Comparison of ENCODE assay signal across 27 cellular contexts in genomic region chr1:240722788-240723187, GRCh38.
"Had no signal": no experiment of that assay in that cellular context is flagged by ENCODE, and none has a peak within 500 bp of the region (broad histone marks: within the 10 kb centered on the region; RNA-seq: fewer than 3 reads in every experiment).

No MANE protein-coding gene starts in this region.

- H3K9me3 ChIP-seq: psoas muscle, suprapubic skin, testis, tibial artery, transverse colon, upper lobe of right lung, uterus had no signal

- H3K4me3 ChIP-seq: neural progenitor cell, ovary, psoas muscle, skin epidermis, smooth muscle cell, spleen, suprapubic skin, testis, tibial artery, transverse colon, upper lobe of right lung, uterus had no signal

- H3K9ac ChIP-seq: neural progenitor cell, parathyroid adenoma had no signal

- H3K27ac ChIP-seq: neural progenitor cell, ovary, parathyroid adenoma, psoas muscle, skin epidermis, spleen, suprapubic skin, testis, tibial artery, transverse colon, upper lobe of right lung, uterus had no signal

- DNase-seq: natural killer cell; occipital lobe; ovary; psoas muscle; right cardiac atrium; stimulated activated CD4-positive, alpha-beta T cell treated with anti-CD3 and anti-CD28 coated beads, Interleukin-12 subunit alpha, Interleukin-12 subunit beta, amount 100 ng/mL, for 4 hours; stimulated activated CD4-positive, alpha-beta T cell treated with anti-CD3 and anti-CD28 coated beads, Interleukin-1b, Interleukin-23, amount 100 ng/mL, for 48 hours; stimulated activated CD4-positive, alpha-beta T cell treated with anti-CD3 and anti-CD28 coated beads, Interleukin-4, amount 100 ng/mL, for 1 hour; stimulated activated CD4-positive, alpha-beta T cell treated with anti-CD3 and anti-CD28 coated beads, Interleukin-4, amount 100 ng/mL, for 4 hours; stimulated activated CD8-positive, alpha-beta memory T cell treated with anti-CD3 and anti-CD28 coated beads, Interleukin-4, amount 100 ng/mL, for 48 hours; stimulated activated naive CD4-positive, alpha-beta T cell; stimulated activated naive CD8-positive, alpha-beta T cell treated with anti-CD3 and anti-CD28 coated beads, Interleukin-15, amount 100 ng/mL, for 72 hours; stimulated activated naive CD8-positive, alpha-beta T cell treated with anti-CD3 and anti-CD28 coated beads, Interleukin-15, Interleukin-2, amounts not matched to agents 100 U/mL and 50 U/mL, for 24 hours; substantia nigra; testis; tibial artery; transverse colon; upper lobe of right lung; uterus had no signal

- H3K36me3 ChIP-seq: neural progenitor cell, ovary, spleen, suprapubic skin, tibial artery, transverse colon, upper lobe of right lung, uterus had no signal

- H3K4me2 ChIP-seq: neural progenitor cell, smooth muscle cell had no signal

- H3K27me3 ChIP-seq: neural progenitor cell, ovary, spleen, suprapubic skin, testis, tibial artery, transverse colon, upper lobe of right lung, uterus had no signal

- H3K79me2 ChIP-seq: parathyroid adenoma had no signal

- H3K4me1 ChIP-seq: neural progenitor cell, parathyroid adenoma, psoas muscle, spleen, suprapubic skin, testis, tibial artery, transverse colon, upper lobe of right lung, uterus had no signal

- ATAC-seq: natural killer cell; psoas muscle; right cardiac atrium; sciatic nerve; stimulated activated memory B cell treated with anti-CD40 and anti-IgM and Interleukin-4, amounts not matched to agents 10 μg/mL and 1 μg/mL and 100 μg/mL, for 72 hours; stimulated activated naive CD8-positive, alpha-beta T cell treated with anti-CD3 and anti-CD28 coated beads, Interleukin-15, amount 100 ng/mL, for 72 hours; stimulated activated naive CD8-positive, alpha-beta T cell treated with anti-CD3 and anti-CD28 coated beads, Interleukin-15, Interleukin-2, amounts not matched to agents 100 U/mL and 50 U/mL, for 24 hours; upper lobe of right lung had no signal

- H2AFZ ChIP-seq: neural progenitor cell, parathyroid adenoma had no signal
